In the genomic region with DNA sequence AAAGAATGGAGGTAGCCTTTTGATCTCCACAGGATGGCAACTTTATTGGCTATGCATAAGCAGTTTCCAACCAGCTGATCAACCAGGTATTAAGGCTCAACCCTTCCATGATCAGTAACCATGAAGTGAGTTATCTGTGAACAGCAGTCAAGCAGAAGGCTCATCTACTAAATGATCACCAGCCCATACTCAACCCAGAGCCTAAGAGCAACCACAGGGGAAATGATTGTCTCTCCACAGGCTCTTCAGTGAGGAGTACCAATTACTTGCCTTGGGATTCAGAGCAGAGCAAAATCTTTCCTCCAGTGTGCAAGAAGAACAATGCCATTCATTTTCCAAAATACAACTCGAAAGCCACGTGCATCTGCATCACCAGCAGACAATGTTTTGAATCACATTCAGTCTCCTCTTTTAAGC, we compare ENCODE assay signal across 1 cellular context.
TF ChIP-seq lines count a peak whose summit lies in the region.

No MANE protein-coding gene starts in this region.

TF ChIP-seq in IMR-90, 13 proteins besides CTCF, POLR2A, EP300 and RAD21:
- TF ChIP-seq NFE2L2 (IDR thresholded peaks at IDR 0.05; ENCODE audit: low read depth, low read length) (no peak), MAZ (IDR thresholded peaks at IDR 0.05; ENCODE audit: borderline replicate concordance, low read depth, low read length) (no peak), MAFK (IDR thresholded peaks at IDR 0.05; ENCODE audit: low read depth, low read length) (no peak), MXI1 (IDR thresholded peaks at IDR 0.05; ENCODE audit: borderline replicate concordance, low read depth, low read length) (no peak), RCOR1 (IDR thresholded peaks at IDR 0.05; ENCODE audit: insufficient replicate concordance, low read length) (no peak)
